Comparison of ENCODE assay signal across 2 cellular contexts in genomic region chr6:47343631-47344421, GRCh38.
TF ChIP-seq lines count a peak whose summit lies in the region.

No MANE protein-coding gene starts in this region.

TF ChIP-seq in SK-N-SH treated with all-trans-retinoic acid at 6 μM for 48 hours, 23 proteins besides CTCF, POLR2A, EP300 and RAD21 (continued from another document):
- TF ChIP-seq POU6F1 (CRISPR knock-in tag; IDR thresholded peaks at IDR 0.05; ENCODE audit: borderline replicate concordance, low read depth) (no peak), CSDC2 (CRISPR knock-in tag; IDR thresholded peaks at IDR 0.05) (no peak), ZNF8 (CRISPR knock-in tag; IDR thresholded peaks at IDR 0.05) (no peak), ZNF70 (CRISPR knock-in tag; IDR thresholded peaks at IDR 0.05) (no peak), ESRRG (CRISPR knock-in tag; IDR thresholded peaks at IDR 0.05) (no peak), PPARA (CRISPR knock-in tag; IDR thresholded peaks at IDR 0.05; ENCODE audit: borderline replicate concordance) (no peak), TCF4 (CRISPR knock-in tag; IDR thresholded peaks at IDR 0.05; ENCODE audit: borderline replicate concordance) (no peak), BACH2 (CRISPR knock-in tag; IDR thresholded peaks at IDR 0.05; ENCODE audit: borderline replicate concordance) (no peak), ZC3H10 (CRISPR knock-in tag; IDR thresholded peaks at IDR 0.05) (no peak), TSHZ2 (CRISPR knock-in tag; IDR thresholded peaks at IDR 0.05) (no peak)
TF ChIP-seq in SK-N-SH treated with all-trans-retinoic acid at 6 μM for 48 hours: peak in this region for 0.

TF ChIP-seq in SK-N-SH, 30 proteins besides CTCF, POLR2A, EP300 and RAD21 (continued from another document):
- no peak for TF ChIP-seq IRF3 (IDR thresholded peaks at IDR 0.05; ENCODE audit: low read depth, low read length)
TF ChIP-seq in SK-N-SH: peak in this region for 0.
